In genomic region chr2:159462961-159463360, GRCh38 we compare ENCODE assay signal across 3 cellular contexts.
"Had no signal": no experiment of that assay in that cellular context is flagged by ENCODE, and none has a peak within 500 bp of the region (broad histone marks: within the 10 kb centered on the region; RNA-seq: fewer than 3 reads in every experiment).

No MANE protein-coding gene starts in this region.

- H3K4me3 ChIP-seq: GM12878 had no signal

- DNase-seq: GDM1, GF-D8 had no signal
